Comparison of ENCODE assay signal across 9 cellular contexts in the genomic region with DNA sequence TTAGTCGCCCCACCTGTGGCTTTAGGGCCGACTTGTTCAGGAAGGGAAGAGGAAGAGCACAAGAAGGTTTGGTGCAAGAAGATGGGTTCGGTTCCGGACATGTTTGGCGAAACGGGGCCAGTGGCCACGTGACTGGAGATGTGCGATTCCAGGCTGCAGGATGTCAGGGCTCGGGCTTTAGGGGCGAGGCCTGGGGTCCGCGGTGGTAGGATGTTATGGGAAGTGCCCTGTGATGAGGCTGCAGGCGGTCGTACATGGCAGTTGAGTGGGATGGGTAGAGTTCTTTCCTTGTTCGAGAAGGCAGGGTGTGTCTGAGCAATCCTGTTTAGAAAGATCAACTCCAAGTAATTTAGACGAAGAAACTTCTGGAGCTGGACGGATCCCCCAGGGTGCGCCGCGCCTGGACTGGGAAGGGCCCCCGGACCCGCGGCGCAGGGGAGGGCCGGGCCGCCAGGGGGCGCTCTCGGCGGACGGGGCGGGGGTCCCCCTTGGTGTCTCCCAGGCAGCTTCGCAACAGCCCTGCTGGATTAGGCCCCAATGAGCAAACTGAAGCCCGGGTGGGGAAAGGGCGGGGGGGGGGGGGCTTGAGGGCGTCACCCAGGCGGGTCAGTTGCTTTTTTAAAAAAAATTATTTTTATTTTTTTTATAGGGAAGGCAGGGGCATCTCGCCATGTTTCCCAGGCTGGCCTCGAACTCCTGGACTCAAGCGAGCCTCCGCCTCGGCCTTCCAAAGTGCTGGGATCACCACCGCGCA. TPM values are rescaled to one million over a fixed set of nuclear protein-coding genes. Genes with fewer than 3 reads are reported as not detected.
DNase-seq lines count a peak whose midpoint lies in the region; ATAC-seq and TF ChIP-seq lines count a peak whose summit lies in the region.
"Had no signal": no experiment of that assay in that cellular context is flagged by ENCODE, and none has a peak within 500 bp of the region (broad histone marks: within the 10 kb centered on the region; RNA-seq: fewer than 3 reads in every experiment).

No MANE protein-coding gene starts in this region.

- H3K9me3 Mint-ChIP-seq in activated naive CD4-positive, alpha-beta T cell treated with anti-CD3 and anti-CD28 coated beads, Interleukin-2, amount 50 U/mL, for 72 hours, result peaks cover 0 to 4% of the 10 kb centered on the region in 2 donors

- H3K36me3 Mint-ChIP-seq in activated naive CD4-positive, alpha-beta T cell treated with anti-CD3 and anti-CD28 coated beads, Interleukin-2, amount 50 U/mL, for 72 hours, result peaks cover 0 to 5% of the 10 kb centered on the region in 2 donors

- intact Hi-C loops in cardiac septum (cut with DNase I), result no loop called here
- intact Hi-C loops in left colon (cut with DNase I, micrococcal nuclease), result no loop called here

- TF ChIP-seq CTCF in cardiac muscle cell (IDR thresholded peaks at IDR 0.05; ENCODE audit: low read depth, low read length), result peak; percentile 56

- peak; percentile 57 to 71 for ATAC-seq in activated naive CD4-positive, alpha-beta T cell treated with anti-CD3 and anti-CD28 coated beads, Interleukin-2, amount 50 U/mL, for 72 hours
- ATAC-seq in left colon, result peak; percentile 38

- peak overlapping the region; percentile 20 to 90 for H3K27ac Mint-ChIP-seq in activated naive CD4-positive, alpha-beta T cell treated with anti-CD3 and anti-CD28 coated beads, Interleukin-2, amount 50 U/mL, for 72 hours

- no peaks in the 10 kb centered on the region for H3K27me3 ChIP-seq in cardiac muscle cell

- no peak overlapping the region for H3K27ac ChIP-seq in cardiac muscle cell

- DNase-seq in cardiac muscle cell (ENCODE audit: low read depth in 1 of 2, low spot score in 1 of 2) (no peak), cardiac septum (ENCODE audit: low spot score) (no peak), left colon (no peak), A172 (ENCODE audit: low spot score) (no peak), NCI-H2196 treated with DMSO at 0.1 percent for 48 hours (lab: John Stamatoyannopoulos, UW; ENCODE audit: unreplicated experiment) (no peak), NCI-H510A treated with DMSO at 0.1 percent for 48 hours (lab: John Stamatoyannopoulos, UW) (no peak), superior temporal gyrus (ENCODE audit: extremely low spot score) (no peak)
- DNase-seq in activated naive CD4-positive, alpha-beta T cell treated with anti-CD3 and anti-CD28 coated beads, Interleukin-2, amount 50 U/mL, for 72 hours (ENCODE audit: low spot score in 2 of 2), result peak in 1 of 2 donors; percentile 73
- DNase-seq: hypothalamus had no signal

- H3K36me3 ChIP-seq in cardiac muscle cell, result no peaks in the 10 kb centered on the region

- no peaks in the 10 kb centered on the region for H3K9me3 ChIP-seq in cardiac muscle cell (ENCODE audit: low read depth)

- H3K4me1 ChIP-seq in cardiac muscle cell (ENCODE audit: low read depth), result no peaks in the 10 kb centered on the region

- H3K4me3 ChIP-seq in cardiac muscle cell, result no peak overlapping the region

RNA-seq across cellular contexts. Expression of a gene that starts 17.2 kb away (rescaled TPM):
- total RNA-seq in cardiac muscle cell (13.3 and 13.5 TPM in 2 replicates), cardiac septum (0.32 TPM), left colon (100 to 1,000 TPM; 159 to 184 TPM)
- 12.9 and 14.0 TPM in 2 replicates for polyA plus RNA-seq in cardiac muscle cell
- total RNA-seq in activated naive CD4-positive, alpha-beta T cell treated with anti-CD3 and anti-CD28 coated beads, Interleukin-2, amount 50 U/mL, for 72 hours, result under 1 TPM; 0.11 to 0.41 TPM
- 241 and 257 TPM in 2 replicates for total RNA-seq in A172 (2014; rRNA removed; shearing (Covaris generic))

Comparison
In these comparisons a context has a peak if more than half of its experiments do, and no peak if none do; other contexts are left out.
1. RNA of a gene that starts 17.2 kb away (total RNA-seq): 241 to 257 TPM in A172 and 159 to 184 TPM in left colon; 13.3 to 13.5 TPM in cardiac muscle cell, 0.11 to 0.41 TPM in activated naive CD4-positive, alpha-beta T cell treated with anti-CD3 and anti-CD28 coated beads, Interleukin-2, amount 50 U/mL, for 72 hours and 0.32 TPM in cardiac septum (single experiment); every median in the first group is over 10 times any median in the second.